Comparison of ENCODE assay signal across 19 cellular contexts in genomic region chr6:154491567-154492470, GRCh38. TPM values are rescaled to one million over a fixed set of nuclear protein-coding genes. Genes with fewer than 3 reads are reported as not detected.
DNase-seq lines count a peak whose midpoint lies in the region; ATAC-seq and TF ChIP-seq lines count a peak whose summit lies in the region.
"Had no signal": no experiment of that assay in that cellular context is flagged by ENCODE, and none has a peak within 500 bp of the region (broad histone marks: within the 10 kb centered on the region; RNA-seq: fewer than 3 reads in every experiment).

No MANE protein-coding gene starts in this region.

- H2AK9ac ChIP-seq in IMR-90 (replicated peaks; ENCODE audit: low read depth, low read length, poor library complexity), result peak overlapping the region; percentile 31

- 0 out of 3 replicates have a peak overlapping the region, but pooled peaks have one; percentile 6 for H2BK15ac ChIP-seq in IMR-90 (ENCODE audit: low read depth, low read length)

- peaks cover 34 to 71% of the 10 kb centered on the region in 2 experiments for H3K79me1 ChIP-seq in IMR-90 (ENCODE audit: low read depth in 1 of 2, low read length in 2 of 2)

- CTCF ChIA-PET in IMR-90 (lab: Yijun Ruan, JAX), result interaction anchor here (0.6 kb wide), 1 partner anchor 280 kb away, joined by 3 read pairs; no protein-coding TSS in a partner anchor

- BruUV-seq in IMR-90 (replicated peaks; lab: Mats Ljungman, UMichigan), result no TSS peak

- H3K4me1 ChIP-seq in IMR-90 (ENCODE audit: control insufficient read depth, insufficient read depth, low read length), result peaks cover 9% of the 10 kb centered on the region
- H3K4me1 ChIP-seq: thyroid gland had no signal

- H3K27ac ChIP-seq in IMR-90 (ENCODE audit: insufficient read depth, low read length), result no peak overlapping the region
- peak overlapping the region; percentile 2 for H3K27ac ChIP-seq in cingulate gyrus (ENCODE audit: low read depth, low read length)
- H3K27ac ChIP-seq in temporal lobe (ENCODE audit: low read depth, low read length), result peak overlapping the region; percentile 47
- H3K27ac ChIP-seq: SJCRH30, skin epidermis, thyroid gland had no signal

- H3K36me3 ChIP-seq in IMR-90 (ENCODE audit: control insufficient read depth, insufficient read depth, low read length), result no peaks in the 10 kb centered on the region; the same call in 1 of the 2 replicates
- H3K36me3 ChIP-seq: MG63, thyroid gland had no signal

- DNase-seq in NCI-H345 (lab: John Stamatoyannopoulos, UW) (peak; percentile 32), NCI-H345 treated with DMSO at 0.1 percent for 48 hours (lab: John Stamatoyannopoulos, UW; ENCODE audit: unreplicated experiment) (no peak), IMR-90 (peak; percentile 50), cerebellar nuclear complex (lab: John Stamatoyannopoulos, UW) (no peak)
- DNase-seq: activated CD4-positive, alpha-beta T cell treated with anti-CD3 and anti-CD28 coated beads for 1 hour; activated gamma-delta T cell treated with Interleukin-2 at 50 U/mL for 16 hours; CD4-positive, alpha-beta memory T cell; effector CD4-positive, alpha-beta T cell; MG63; NCI-H2081 treated with DMSO at 0.1 percent for 48 hours; SJCRH30; stimulated activated CD4-positive, alpha-beta T cell treated with anti-CD3 and anti-CD28 coated beads, Interleukin-4, amount 100 ng/mL, for 4 hours; thyroid gland had no signal

- 0 out of 2 replicates have a peak overlapping the region, but pooled peaks have one; percentile 0 for H3K4me2 ChIP-seq in IMR-90 (ENCODE audit: low read depth, low read length)

- H3K14ac ChIP-seq in IMR-90 (replicated peaks; ENCODE audit: low read depth, low read length), result no peak overlapping the region

- no peaks in the 10 kb centered on the region for H3K27me3 ChIP-seq in IMR-90 (ENCODE audit: control insufficient read depth, insufficient read depth, low read length)
- H3K27me3 ChIP-seq: MG63, SJCRH30, thyroid gland had no signal

- POLR2A ChIA-PET in IMR-90 (lab: Charles Lee; ENCODE audit: unreplicated experiment), result no interaction called here

- 94% methylated on average over 2 of the region's 5 CpGs; no CpG with 5 or more reads in 1 of the 2 experiments for WGBS in IMR-90 (ENCODE audit: extremely low coverage in 2 of 2, insufficient read length in 1 of 2), 2 experiments

- peaks cover 9% of the 10 kb centered on the region for H4K20me1 ChIP-seq in IMR-90 (ENCODE audit: insufficient read depth, low read length)

- peak overlapping the region; percentile 4; the same call in 1 of the 2 replicates for H3K4ac ChIP-seq in IMR-90 (ENCODE audit: low read depth, low read length)

- H2BK5ac ChIP-seq in IMR-90 (ENCODE audit: low read depth, low read length, poor library complexity, severe bottlenecking), result no peak overlapping the region

- H4K91ac ChIP-seq in IMR-90 (ENCODE audit: insufficient read depth, low read depth, low read length), result no peak overlapping the region

- H2BK120ac ChIP-seq in IMR-90 (ENCODE audit: low read depth, low read length), result no peak overlapping the region

- in situ Hi-C loops in IMR-90 (cut with MboI; ENCODE audit: low sequenced_read_pairs), result no loop called here

- H2AK5ac ChIP-seq in IMR-90 (ENCODE audit: low read depth, low read length), result no peak overlapping the region

- no peak overlapping the region for H4K8ac ChIP-seq in IMR-90 (ENCODE audit: low read depth in 2 of 2, low read length in 2 of 2)

- intact Hi-C loops in IMR-90 (cut with micrococcal nuclease), result no loop called here

- no peak for TF ChIP-seq RAD21 in IMR-90 (IDR thresholded peaks at IDR 0.05; ENCODE audit: low read length)

- H2AFZ ChIP-seq in IMR-90 (replicated peaks; ENCODE audit: low read length, poor library complexity), result no peak overlapping the region

- H3K9me3 ChIP-seq in IMR-90 (ENCODE audit: control insufficient read depth, insufficient read depth, low read length), result no peaks in the 10 kb centered on the region
- H3K9me3 ChIP-seq: MG63, SJCRH30, thyroid gland had no signal

- peaks cover 21% of the 10 kb centered on the region; the same call in 1 of the 2 replicates for H3K9me1 ChIP-seq in IMR-90 (ENCODE audit: insufficient read depth, low read length)

- no peak overlapping the region for H2BK20ac ChIP-seq in IMR-90 (ENCODE audit: low read depth, low read length)

- no peak overlapping the region for H4K5ac ChIP-seq in IMR-90 (ENCODE audit: low read depth, low read length)

- H3K4me3 ChIP-seq in IMR-90 (ENCODE audit: insufficient read depth, low read depth, low read length), result no peak overlapping the region
- H3K4me3 ChIP-seq: MG63, SJCRH30, skin epidermis, thyroid gland had no signal

- no peak for TF ChIP-seq POLR2A in IMR-90 (IDR thresholded peaks at IDR 0.05; ENCODE audit: low read depth, low read length)

- dilution Hi-C loops in IMR-90 (cut with HindIII; ENCODE audit: low sequenced_read_pairs, unreplicated experiment), result no loop called here

- no peak for TF ChIP-seq CTCF in IMR-90 (conservative IDR thresholded peaks at IDR 0.05; ENCODE audit: low read depth, low read length)

- ATAC-seq in IMR-90 (ENCODE audit: low read depth), result peak; percentile 64
- no peak for ATAC-seq in HG02870 (IDR thresholded peaks at IDR 0.05; ENCODE audit: unreplicated experiment)
- no peak for ATAC-seq in HG03565 (IDR thresholded peaks at IDR 0.05; ENCODE audit: unreplicated experiment)
- ATAC-seq: HCT116 had no signal

- H3K18ac ChIP-seq in IMR-90 (ENCODE audit: low read depth, low read length), result peak overlapping the region; percentile 46; the same call in 1 of the 2 replicates

- H3K23ac ChIP-seq in IMR-90 (ENCODE audit: low read depth, low read length), result no peak overlapping the region

- no peak overlapping the region for H3K9ac ChIP-seq in IMR-90 (ENCODE audit: low read depth, low read length)

- no peak overlapping the region for H3K56ac ChIP-seq in IMR-90 (ENCODE audit: extremely low read depth, insufficient read depth, low read length)

TF ChIP-seq in IMR-90, 13 proteins besides CTCF, POLR2A, EP300 and RAD21:
- TF ChIP-seq SMC3 (IDR thresholded peaks at IDR 0.05; ENCODE audit: low read depth, low read length), result no peak
- no peak for TF ChIP-seq ELK1 (IDR thresholded peaks at IDR 0.05; ENCODE audit: borderline replicate concordance, low read depth, low read length)
- no peak for TF ChIP-seq BHLHE40 (IDR thresholded peaks at IDR 0.05; ENCODE audit: low read depth, low read length)
- no peak for TF ChIP-seq CHD1 (IDR thresholded peaks at IDR 0.05; ENCODE audit: low read depth, low read length)
- TF ChIP-seq MAZ (IDR thresholded peaks at IDR 0.05; ENCODE audit: borderline replicate concordance, low read depth, low read length), result no peak
- TF ChIP-seq NFE2L2 (IDR thresholded peaks at IDR 0.05; ENCODE audit: low read depth, low read length), result no peak
- no peak for TF ChIP-seq MXI1 (IDR thresholded peaks at IDR 0.05; ENCODE audit: borderline replicate concordance, low read depth, low read length)
- TF ChIP-seq CEBPB (IDR thresholded peaks at IDR 0.05; ENCODE audit: low read depth, low read length), result peak; percentile 62

RNA-seq across cellular contexts. Expression of gene CNKSR3, which starts 18.7 kb away (rescaled TPM):
- total RNA-seq in IMR-90 (2012; rRNA removed), result 15.0 and 15.8 TPM in 2 replicates
- polyA plus RNA-seq in IMR-90 (2012; rRNA removed), result 6.2 and 6.7 TPM in 2 replicates
- polyA plus RNA-seq in IMR-90 (2012; cell fraction: cytosol; rRNA removed), result 2.9 and 3.3 TPM in 2 replicates
- polyA plus RNA-seq in IMR-90 (2012; cell fraction: nucleus; rRNA removed; ENCODE audit: low replicate concordance), result 2.8 and 6.6 TPM in 2 replicates
- total RNA-seq in temporal lobe, result 2.2 TPM
- total RNA-seq: CD4-positive, alpha-beta memory T cell had no signal
- polyA plus RNA-seq: CD4-positive, alpha-beta memory T cell had no signal

Comparison
In these comparisons a context has a peak if more than half of its experiments do, and no peak if none do; other contexts are left out.
1. DNase-seq: peak in NCI-H345 (single experiment) and IMR-90 (single experiment); none in NCI-H345 treated with DMSO at 0.1 percent for 48 hours (single experiment) and cerebellar nuclear complex (0 of 2).